ENCODE assay signal across 8 cellular contexts in genomic region chr11:119615003-119615878, GRCh38.
DNase-seq lines count a peak whose midpoint lies in the region; ATAC-seq and TF ChIP-seq lines count a peak whose summit lies in the region.

No MANE protein-coding gene starts in this region.

- no peaks in the 10 kb centered on the region for H3K79me2 ChIP-seq in hepatocyte

- TF ChIP-seq CTCF in Calu3 (IDR thresholded peaks at IDR 0.05; ENCODE audit: unreplicated experiment), result no peak
- TF ChIP-seq CTCF in hepatocyte (IDR thresholded peaks at IDR 0.05; ENCODE audit: poor library complexity), result no peak
- TF ChIP-seq CTCF in WTC11 (IDR thresholded peaks at IDR 0.05), result no peak

- no peak overlapping the region for H3K4me2 ChIP-seq in hepatocyte

- H3K27me3 ChIP-seq in SJCRH30, result no peaks in the 10 kb centered on the region
- peaks cover 9% of the 10 kb centered on the region for H3K27me3 ChIP-seq in hepatocyte

- peak; percentile 45 for DNase-seq in Calu3
- peak in 1 of 2 experiments; percentile 42 for DNase-seq in SJCRH30
- DNase-seq in hepatocyte (ENCODE audit: low spot score), result peak; percentile 73
- DNase-seq in NCI-H345 (lab: John Stamatoyannopoulos, UW), result no peak
- DNase-seq in WTC11 (ENCODE audit: low spot score), result no peak
- no peak for DNase-seq in activated CD4-positive, alpha-beta T cell treated with anti-CD3 and anti-CD28 coated beads, Interleukin-2, amount 10 ng/mL, durations not matched to agents 24 days and 14 days

- BruUV-seq in Calu3 (replicated peaks; lab: Mats Ljungman, UMichigan), result no TSS peak

- H3K4me1 ChIP-seq in SJCRH30, result peaks cover 41% of the 10 kb centered on the region
- H3K4me1 ChIP-seq in hepatocyte (ENCODE audit: insufficient read depth), result no peaks in the 10 kb centered on the region

- no peak overlapping the region for H3K4me3 Mint-ChIP-seq in Calu3 (ENCODE audit: low read depth, unreplicated experiment)
- no peak overlapping the region for H3K4me3 Mint-ChIP-seq in WTC11
- H3K4me3 Mint-ChIP-seq in activated CD4-positive, alpha-beta T cell treated with anti-CD3 and anti-CD28 coated beads, Interleukin-2, amount 10 ng/mL, durations not matched to agents 24 days and 14 days, result no peak overlapping the region

- H3K4me3 ChIP-seq in SJCRH30, result no peak overlapping the region
- no peak overlapping the region for H3K4me3 ChIP-seq in hepatocyte

- CTCF ChIA-PET in Calu3 (lab: Charles Lee) (interaction anchor here (1.0 kb wide), 1 partner anchor 81 kb away, joined by 3 read pairs; no protein-coding TSS in a partner anchor), WTC11 (lab: Charles Lee) (interaction anchor here (1.0 to 3.6 kb wide), 4 partner anchors 10 to 81 kb away, joined by 3 to 13 read pairs (median 5); no protein-coding TSS in a partner anchor)

- H3K9me2 ChIP-seq in hepatocyte (replicated peaks; ENCODE audit: insufficient read depth), result no peaks in the 10 kb centered on the region

- 62% methylated on average over 9 of the region's 9 CpGs for WGBS in hepatocyte (ENCODE audit: low lambda C conversion rate, missing lambda C conversion rate)

- H3K27ac ChIP-seq in SJCRH30 (peak overlapping the region; percentile 34; the same call in 1 of the 2 replicates), hepatocyte (peak overlapping the region; percentile 28)

- H4K20me1 ChIP-seq in hepatocyte (ENCODE audit: insufficient read depth, poor library complexity, severe bottlenecking), result no peaks in the 10 kb centered on the region

- POLR2A ChIA-PET in WTC11 (lab: Charles Lee), result no interaction called here

- H3K36me3 ChIP-seq in SJCRH30, result no peaks in the 10 kb centered on the region
- H3K36me3 ChIP-seq in hepatocyte (replicated peaks; ENCODE audit: insufficient read depth, low read depth), result no peaks in the 10 kb centered on the region

- H2AFZ ChIP-seq in hepatocyte, result no peak overlapping the region

- H3K36me3 Mint-ChIP-seq in Calu3 (ENCODE audit: insufficient read depth, unreplicated experiment) (no peaks in the 10 kb centered on the region), WTC11 (no peaks in the 10 kb centered on the region)
- no peaks in the 10 kb centered on the region for H3K36me3 Mint-ChIP-seq in activated CD4-positive, alpha-beta T cell treated with anti-CD3 and anti-CD28 coated beads, Interleukin-2, amount 10 ng/mL, durations not matched to agents 24 days and 14 days (ENCODE audit: low read depth)

- intact Hi-C loops in Calu3 (cut with micrococcal nuclease; ENCODE audit: unreplicated experiment), result no loop called here
- intact Hi-C loops in activated CD4-positive, alpha-beta T cell treated with anti-CD3 and anti-CD28 coated beads, Interleukin-2, amount 10 ng/mL, durations not matched to agents 24 days and 14 days (cut with micrococcal nuclease), result no loop called here

- peak; percentile 82 for ATAC-seq in HG02678 (IDR thresholded peaks at IDR 0.05; ENCODE audit: unreplicated experiment)
- ATAC-seq in HG02852 (IDR thresholded peaks at IDR 0.05; ENCODE audit: unreplicated experiment), result no peak
- no peak for ATAC-seq in WTC11

- H3K27ac Mint-ChIP-seq in Calu3 (ENCODE audit: unreplicated experiment) (peak overlapping the region; percentile 54), WTC11 (no peak overlapping the region)
- no peak overlapping the region for H3K27ac Mint-ChIP-seq in activated CD4-positive, alpha-beta T cell treated with anti-CD3 and anti-CD28 coated beads, Interleukin-2, amount 10 ng/mL, durations not matched to agents 24 days and 14 days

- H3K4me1 Mint-ChIP-seq in Calu3 (ENCODE audit: low read depth, unreplicated experiment) (peaks cover 26% of the 10 kb centered on the region), WTC11 (peaks cover 44% of the 10 kb centered on the region)
- no peaks in the 10 kb centered on the region for H3K4me1 Mint-ChIP-seq in activated CD4-positive, alpha-beta T cell treated with anti-CD3 and anti-CD28 coated beads, Interleukin-2, amount 10 ng/mL, durations not matched to agents 24 days and 14 days

- H3K27me3 Mint-ChIP-seq in Calu3 (ENCODE audit: unreplicated experiment), result no peaks in the 10 kb centered on the region
- peaks cover 28% of the 10 kb centered on the region for H3K27me3 Mint-ChIP-seq in WTC11 (ENCODE audit: low read depth)
- peaks cover 10% of the 10 kb centered on the region for H3K27me3 Mint-ChIP-seq in activated CD4-positive, alpha-beta T cell treated with anti-CD3 and anti-CD28 coated beads, Interleukin-2, amount 10 ng/mL, durations not matched to agents 24 days and 14 days

- peaks cover 2% of the 10 kb centered on the region for H3K9me3 Mint-ChIP-seq in Calu3 (ENCODE audit: low read depth, unreplicated experiment)
- peaks cover 3% of the 10 kb centered on the region for H3K9me3 Mint-ChIP-seq in WTC11
- no peaks in the 10 kb centered on the region for H3K9me3 Mint-ChIP-seq in activated CD4-positive, alpha-beta T cell treated with anti-CD3 and anti-CD28 coated beads, Interleukin-2, amount 10 ng/mL, durations not matched to agents 24 days and 14 days

- no peaks in the 10 kb centered on the region for H3K9me3 ChIP-seq in SJCRH30 (replicated peaks)
- H3K9me3 ChIP-seq in hepatocyte (ENCODE audit: low read depth), result no peaks in the 10 kb centered on the region

TF ChIP-seq in WTC11, 78 proteins besides CTCF, POLR2A, EP300 and RAD21:
- TF ChIP-seq NFATC4 (CRISPR knock-in tag; IDR thresholded peaks at IDR 0.05) (no peak), GABPB1 (CRISPR knock-in tag; IDR thresholded peaks at IDR 0.05) (no peak; the same call in 1 of the 2 replicates), SMAD4 (CRISPR knock-in tag; IDR thresholded peaks at IDR 0.05) (no peak), ATF2 (CRISPR knock-in tag; IDR thresholded peaks at IDR 0.05; ENCODE audit: borderline replicate concordance, low read depth) (no peak), PREB (CRISPR knock-in tag; IDR thresholded peaks at IDR 0.05; ENCODE audit: borderline replicate concordance) (no peak), ETV6 (CRISPR knock-in tag; IDR thresholded peaks at IDR 0.05) (no peak)

Comparison
In these comparisons a context has a peak if more than half of its experiments do, and no peak if none do; other contexts are left out.
1. DNase-seq: peak in Calu3 (single experiment) and hepatocyte (single experiment); none in NCI-H345 (single experiment), WTC11 (single experiment) and activated CD4-positive, alpha-beta T cell treated with anti-CD3 and anti-CD28 coated beads, Interleukin-2, amount 10 ng/mL, durations not matched to agents 24 days and 14 days (single experiment).